18 cellular contexts compared by ENCODE assay signal in genomic region chr6:164409309-164410009, GRCh38.
"Had no signal": no experiment of that assay in that cellular context is flagged by ENCODE, and none has a peak within 500 bp of the region (broad histone marks: within the 10 kb centered on the region; RNA-seq: fewer than 3 reads in every experiment).

No MANE protein-coding gene starts in this region.

- DNase-seq: activated CD4-positive, alpha-beta memory T cell treated with anti-CD3 and anti-CD28 coated beads for 36 hours; activated CD4-positive, alpha-beta T cell treated with anti-CD3 and anti-CD28 coated beads for 48 hours; activated effector memory CD4-positive, alpha-beta T cell treated with Interleukin-2 at 50 U/mL for 16 hours; activated naive CD4-positive, alpha-beta T cell treated with anti-CD3 and anti-CD28 coated beads for 36 hours; activated naive CD8-positive, alpha-beta T cell treated with anti-CD3 and anti-CD28 coated beads, Interleukin-2, amount 10 ng/mL, durations not matched to agents 7 days and 5 days; activated T-cell treated with anti-CD3 and anti-CD28 coated beads, Interleukin-2, amount 50 U/mL, for 72 hours; amniotic stem cell; effector CD4-positive, alpha-beta T cell; midbrain; natural killer cell; spleen; stimulated activated CD4-positive, alpha-beta T cell treated with anti-CD3 and anti-CD28 coated beads, Interleukin-4, amount 100 ng/mL, for 1 hour; stimulated activated naive CD4-positive, alpha-beta T cell; SW 1271; T-helper 17 cell; testis had no signal

- H3K4me1 ChIP-seq: parathyroid adenoma, spleen, testis had no signal

- H3K4me3 ChIP-seq: spleen, testis had no signal

- ATAC-seq: activated T-cell treated with anti-CD3 and anti-CD28 coated beads, Interleukin-2, amount 50 U/mL, for 72 hours; natural killer cell; T-helper 17 cell had no signal

- H3K27ac ChIP-seq: parathyroid adenoma, spleen, testis had no signal

- FAIRE-seq: endometrium had no signal

- H3K36me3 ChIP-seq: spleen had no signal

- H3K27me3 ChIP-seq: spleen, testis had no signal

- H3K9me3 ChIP-seq: testis had no signal
